18 cellular contexts compared by ENCODE assay signal in the genomic region with DNA sequence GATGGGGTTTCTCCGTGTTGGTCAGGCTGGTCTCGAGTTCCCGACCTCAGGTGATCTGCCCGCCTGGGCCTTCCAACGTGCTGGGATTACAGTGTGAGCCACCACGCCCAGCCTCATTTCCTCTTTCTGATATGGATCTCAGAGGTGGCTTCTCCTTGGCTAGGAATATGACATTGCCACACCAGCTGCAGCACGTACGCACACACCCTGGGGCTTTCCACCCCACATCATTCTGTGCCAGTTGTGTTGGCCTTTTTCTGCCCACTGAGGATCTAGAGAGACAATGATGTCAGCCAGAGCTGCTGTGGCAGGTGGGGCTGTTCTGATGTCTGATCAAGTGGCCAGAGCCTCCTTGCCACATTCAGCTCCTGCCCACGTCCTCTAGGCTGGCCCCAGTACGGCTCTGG. TPM values are rescaled to one million over a fixed set of nuclear protein-coding genes. Genes with fewer than 3 reads are reported as not detected.
DNase-seq lines count a peak whose midpoint lies in the region; ATAC-seq, FAIRE-seq and TF ChIP-seq lines count a peak whose summit lies in the region.
"Had no signal": no experiment of that assay in that cellular context is flagged by ENCODE, and none has a peak within 500 bp of the region (broad histone marks: within the 10 kb centered on the region; RNA-seq: fewer than 3 reads in every experiment).

No MANE protein-coding gene starts in this region.

- no peak overlapping the region for H4K8ac ChIP-seq in neuronal stem cell (ENCODE audit: low read depth, low read length)

- TF ChIP-seq CTCF in astrocyte (IDR thresholded peaks at IDR 0.05; ENCODE audit: insufficient read depth, low read depth, low read length) (no peak), suprapubic skin (IDR thresholded peaks at IDR 0.05) (no peak)

- H3K9ac ChIP-seq in astrocyte (ENCODE audit: low read length) (no peak overlapping the region), neuronal stem cell (ENCODE audit: low read depth, low read length, poor library complexity) (no peak overlapping the region)
- H3K9ac ChIP-seq: BLaER1 had no signal

- H3K79me2 ChIP-seq in astrocyte (ENCODE audit: insufficient read depth, low read length): no peaks in the 10 kb centered on the region

- H3K9me3 Mint-ChIP-seq in astrocyte (ENCODE audit: unreplicated experiment): no peaks in the 10 kb centered on the region

- H3K4me3 ChIP-seq in astrocyte (ENCODE audit: insufficient read depth, low read depth, low read length) (no peak overlapping the region), suprapubic skin (no peak overlapping the region), neuronal stem cell (ENCODE audit: low read length in 2 of 2) (no peak overlapping the region)
- H3K4me3 ChIP-seq: BLaER1, SJSA1 had no signal

- H3K4me2 ChIP-seq in astrocyte (ENCODE audit: low read length) (no peak overlapping the region), neuronal stem cell (ENCODE audit: insufficient read depth, low read length, poor library complexity, severe bottlenecking) (no peak overlapping the region)
- H3K4me2 ChIP-seq: BLaER1 had no signal

- no peaks in the 10 kb centered on the region for H4K20me1 ChIP-seq in astrocyte (ENCODE audit: insufficient read depth, low read length)
- H4K20me1 ChIP-seq: BLaER1 had no signal

- H3K9me3 ChIP-seq in astrocyte (ENCODE audit: insufficient read depth, low read depth, low read length) (no peaks in the 10 kb centered on the region), suprapubic skin (no peaks in the 10 kb centered on the region), neuronal stem cell (replicated peaks in 1 of 2; ENCODE audit: control insufficient read depth in 2 of 2, insufficient read depth in 1 of 2, low read depth in 1 of 2, low read length in 2 of 2) (no peaks in the 10 kb centered on the region)
- H3K9me3 ChIP-seq: BLaER1, SJSA1, vagina had no signal

- H3K4me1 ChIP-seq in astrocyte (ENCODE audit: insufficient read depth, low read length) (peaks cover 9% of the 10 kb centered on the region), suprapubic skin (peaks cover 86% of the 10 kb centered on the region), neuronal stem cell (ENCODE audit: control insufficient read depth in 2 of 2, insufficient read depth in 1 of 2, low read depth in 1 of 2, low read length in 2 of 2) (no peaks in the 10 kb centered on the region)
- H3K4me1 ChIP-seq: BLaER1 had no signal

- H3K27ac ChIP-seq in astrocyte (ENCODE audit: low read depth, low read length): no peak overlapping the region
- peak overlapping the region; percentile 76 for H3K27ac ChIP-seq in suprapubic skin
- no peak overlapping the region for H3K27ac ChIP-seq in neuronal stem cell (replicated peaks; ENCODE audit: low read length)
- H3K27ac ChIP-seq: BLaER1, SJSA1, vagina had no signal

- no peak overlapping the region for H3K14ac ChIP-seq in neuronal stem cell (ENCODE audit: low read length)

- no peak for TF ChIP-seq POLR2A in suprapubic skin (IDR thresholded peaks at IDR 0.05)

- no peak overlapping the region for H2AFZ ChIP-seq in astrocyte (ENCODE audit: low read depth, low read length)
- no peak overlapping the region for H2AFZ ChIP-seq in neuronal stem cell (ENCODE audit: low read length)

- no peak overlapping the region for H2BK12ac ChIP-seq in neuronal stem cell (ENCODE audit: low read length)

- no peak overlapping the region for H2BK120ac ChIP-seq in neuronal stem cell (ENCODE audit: low read depth, low read length)

- H3K4ac ChIP-seq in neuronal stem cell (ENCODE audit: low read length): no peak overlapping the region

- H3K27ac Mint-ChIP-seq in astrocyte (ENCODE audit: unreplicated experiment): peak overlapping the region; percentile 43
- H3K27ac Mint-ChIP-seq: mesothelial cell of epicardium had no signal

- H3K27me3 Mint-ChIP-seq in astrocyte (ENCODE audit: low read depth, unreplicated experiment): no peaks in the 10 kb centered on the region

- FAIRE-seq in astrocyte (lab: Jason Lieb, UNC): no peak
- FAIRE-seq: H54 had no signal

- H2BK15ac ChIP-seq in neuronal stem cell (ENCODE audit: low read length): no peak overlapping the region

- H3K4me1 Mint-ChIP-seq in astrocyte (ENCODE audit: low read depth, unreplicated experiment): peaks cover 22% of the 10 kb centered on the region

- no peak for DNase-seq in astrocyte (ENCODE audit: low read depth)
- no peak for DNase-seq in suprapubic skin (ENCODE audit: low spot score in 2 of 2)
- no peak for DNase-seq in NAMALWA (ENCODE audit: low spot score)
- DNase-seq in NCI-H748 (lab: John Stamatoyannopoulos, UW; ENCODE audit: unreplicated experiment): no peak
- DNase-seq in neuronal stem cell (ENCODE audit: low spot score): no peak
- DNase-seq: activated CD4-positive, alpha-beta T cell treated with anti-CD3 and anti-CD28 coated beads, Interleukin-2, amount 50 U/mL, for 48 hours; aorta; cortex of kidney; erythroblast; nucleus accumbens; stimulated activated naive CD4-positive, alpha-beta T cell had no signal

- H3K36me3 ChIP-seq in astrocyte (ENCODE audit: insufficient read depth, low read length) (no peaks in the 10 kb centered on the region), suprapubic skin (no peaks in the 10 kb centered on the region), neuronal stem cell (replicated peaks in 1 of 2; ENCODE audit: control insufficient read depth in 2 of 2, insufficient read depth in 2 of 2, low read length in 2 of 2) (no peaks in the 10 kb centered on the region)
- H3K36me3 ChIP-seq: BLaER1, SJSA1, vagina had no signal

- no peak for TF ChIP-seq EP300 in suprapubic skin (IDR thresholded peaks at IDR 0.05)

- H3K36me3 Mint-ChIP-seq in astrocyte (ENCODE audit: low read depth, unreplicated experiment): peaks cover 28% of the 10 kb centered on the region

- H3K27me3 ChIP-seq in astrocyte (ENCODE audit: insufficient read depth, low read length) (no peaks in the 10 kb centered on the region), suprapubic skin (no peaks in the 10 kb centered on the region), neuronal stem cell (ENCODE audit: control insufficient read depth in 3 of 3, insufficient read depth in 3 of 3, low read depth in 1 of 3, low read length in 3 of 3) (no peaks in the 10 kb centered on the region)
- H3K27me3 ChIP-seq: BLaER1, SJSA1, vagina had no signal

- WGBS in suprapubic skin: 51% methylated on average over 10 of the region's 10 CpGs
- WGBS in neuronal stem cell (ENCODE audit: extremely low coverage in 2 of 2, insufficient read length in 2 of 2, insufficient replicate concordance in 1 of 2), 2 donors: no CpG with 5 or more reads among the region's 10 CpGs

- no peak overlapping the region for H3K18ac ChIP-seq in neuronal stem cell (ENCODE audit: low read length)

- no peak overlapping the region for H3K4me3 Mint-ChIP-seq in astrocyte (ENCODE audit: unreplicated experiment)
- H3K4me3 Mint-ChIP-seq: mesothelial cell of epicardium had no signal

- no peak overlapping the region for H4K91ac ChIP-seq in neuronal stem cell (ENCODE audit: low read depth, low read length, poor library complexity)

- ATAC-seq in GM18868 (IDR thresholded peaks at IDR 0.05; ENCODE audit: unreplicated experiment): peak; percentile 87
- ATAC-seq in HG02798 (IDR thresholded peaks at IDR 0.05; ENCODE audit: poor library complexity, unreplicated experiment): peak; percentile 53

- H2BK5ac ChIP-seq in neuronal stem cell (ENCODE audit: low read length): no peak overlapping the region

- H3K79me1 ChIP-seq in neuronal stem cell (ENCODE audit: low read depth, low read length): no peaks in the 10 kb centered on the region

- H3K23ac ChIP-seq in neuronal stem cell (ENCODE audit: low read depth, low read length, poor library complexity): no peak overlapping the region

- H2AK5ac ChIP-seq in neuronal stem cell (ENCODE audit: low read depth, low read length): no peak overlapping the region

RNA-seq across cellular contexts. Expression of a gene that starts 29.0 kb away (rescaled TPM):
- total RNA-seq in astrocyte: 35.5 and 49.7 TPM in 2 replicates
- total RNA-seq in suprapubic skin: 100 to 1,000 TPM; 189 to 746 (median 494) TPM
- 10.4 TPM for polyA plus RNA-seq in neuronal stem cell (2013, experiment 1 of 2)
- polyA plus RNA-seq in neuronal stem cell (2013, experiment 2 of 2): 10.0 TPM
